Comparison of ENCODE assay signal across 8 cellular contexts in the genomic region with DNA sequence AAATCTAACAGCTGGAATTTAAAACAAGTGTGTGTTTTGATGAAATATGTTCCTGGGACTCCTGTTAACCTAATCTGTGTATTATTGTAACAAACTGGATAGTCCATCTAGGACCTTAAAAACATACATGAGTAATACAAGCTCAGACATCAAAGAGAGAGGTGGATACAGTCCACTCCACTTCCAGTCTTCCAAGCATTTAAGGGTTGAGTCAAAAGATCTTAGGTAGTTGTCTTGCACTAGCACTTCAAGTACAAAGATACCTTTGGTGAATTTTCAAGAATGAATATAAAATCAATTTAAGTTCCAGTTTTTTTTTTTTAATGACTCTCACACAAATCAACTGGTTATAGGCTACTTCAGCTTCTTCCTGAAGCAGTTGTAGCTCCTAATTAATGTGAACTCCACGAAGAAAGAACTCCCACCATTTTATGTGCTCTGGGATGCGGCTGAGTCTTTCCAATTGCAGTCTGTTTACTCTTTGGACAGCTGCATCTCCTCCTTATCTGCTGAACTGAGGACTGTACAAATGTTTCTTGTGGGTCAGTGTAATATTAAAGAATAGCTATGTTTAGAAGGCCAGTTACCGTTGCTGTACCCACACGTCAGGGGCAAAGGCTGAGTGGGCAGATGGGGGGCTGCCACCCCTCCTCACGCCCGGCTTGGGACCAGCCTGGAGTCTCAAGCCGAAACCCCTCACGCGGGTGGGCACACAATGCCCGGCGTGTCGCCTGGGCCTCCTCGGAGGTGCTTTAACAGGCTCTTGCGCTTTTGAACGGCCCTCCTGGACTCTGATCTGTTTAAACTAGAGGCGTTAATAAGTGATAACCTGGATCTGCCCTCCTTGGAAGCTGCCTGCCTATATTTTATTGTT. TPM values are rescaled to one million over a fixed set of nuclear protein-coding genes. Genes with fewer than 3 reads are reported as not detected.
DNase-seq lines count a peak whose midpoint lies in the region; ATAC-seq and TF ChIP-seq lines count a peak whose summit lies in the region.

No MANE protein-coding gene starts in this region.

- H3K9me3 ChIP-seq in SK-N-MC (ENCODE audit: low read depth, low read length) (no peaks in the 10 kb centered on the region), iPS-18c (ENCODE audit: control insufficient read depth, insufficient read depth, low read length) (no peaks in the 10 kb centered on the region)

- peak overlapping the region; percentile 86 for H3K9ac ChIP-seq in SK-N-MC (ENCODE audit: insufficient read length)

- TF ChIP-seq CTCF in C4-2B (conservative IDR thresholded peaks at IDR 0.05): no peak

- H3K4me3 ChIP-seq in SK-N-MC: peak overlapping the region; percentile 85
- peak overlapping the region; percentile 78 for H3K4me3 ChIP-seq in iPS-18c (ENCODE audit: insufficient read depth, low read depth, low read length)

- intact Hi-C loops in cardiac septum (cut with DNase I): loop anchor here (5.0 kb wide), 1 partner anchor 176 kb away; a partner anchor contains a TSS

- DNase-seq in HT1080 (ENCODE audit: low read depth): peak; percentile 53
- no peak for DNase-seq in SK-N-MC (ENCODE audit: low read depth, low spot score)
- DNase-seq in germinal center (ENCODE audit: low spot score): no peak
- no peak for DNase-seq in cardiac septum (ENCODE audit: low spot score)
- no peak for DNase-seq in NCI-H2171 treated with DMSO at 0.1 percent for 48 hours (lab: John Stamatoyannopoulos, UW)

- no peaks in the 10 kb centered on the region for H3K36me3 ChIP-seq in SK-N-MC (ENCODE audit: insufficient read depth, low read length)

- ATAC-seq in GM19324 (IDR thresholded peaks at IDR 0.05; ENCODE audit: low FRiP score, unreplicated experiment): no peak

- peak overlapping the region; percentile 82 for H3K27ac ChIP-seq in C4-2B
- H3K27ac ChIP-seq in SK-N-MC: peak overlapping the region; percentile 97

RNA-seq across cellular contexts. Expression of a gene that starts 2.9 kb away (rescaled TPM):
- 39.5 and 44.1 TPM in 2 replicates for total RNA-seq in HT1080 (2014; rRNA removed; shearing (Covaris generic))
- polyA plus RNA-seq in HT1080 (2015; cell fraction: cytosol; rRNA removed): 49.7 and 76.8 TPM in 2 replicates
- 92.4 and 104 TPM in 2 replicates for polyA plus RNA-seq in HT1080 (2015; cell fraction: nucleus; rRNA removed)
- total RNA-seq in cardiac septum: 0.16 TPM

RNA-seq across cellular contexts. Expression of a gene that starts 58.6 kb away (rescaled TPM):
- 15.8 and 49.6 TPM in 2 replicates for total RNA-seq in HT1080 (2014; rRNA removed; shearing (Covaris generic))
- polyA plus RNA-seq in HT1080 (2015; cell fraction: cytosol; rRNA removed): 35.1 and 42.9 TPM in 2 replicates
- 94.0 and 98.6 TPM in 2 replicates for polyA plus RNA-seq in HT1080 (2015; cell fraction: nucleus; rRNA removed)
- 32.6 TPM for total RNA-seq in cardiac septum

Comparison
In these comparisons a context has a peak if more than half of its experiments do, and no peak if none do; other contexts are left out.
1. RNA of a gene that starts 2.9 kb away (total RNA-seq): 39.5 to 44.1 TPM in HT1080; 0.16 TPM in cardiac septum (single experiment); every median in the first group is over 10 times any median in the second.